8 cellular contexts compared by ENCODE assay signal in genomic region chrX:71514367-71515038, GRCh38. TPM values are rescaled to one million over a fixed set of nuclear protein-coding genes. Genes with fewer than 3 reads are reported as not detected.
DNase-seq lines count a peak whose midpoint lies in the region; ATAC-seq lines count a peak whose summit lies in the region.

No MANE protein-coding gene starts in this region.

- H3K4me1 Mint-ChIP-seq in activated CD4-positive, alpha-beta T cell treated with anti-CD3 and anti-CD28 coated beads for 36 hours = peaks cover 17% of the 10 kb centered on the region

- POLR2A ChIA-PET in activated CD4-positive, alpha-beta T cell treated with anti-CD3 and anti-CD28 coated beads for 36 hours (lab: Charles Lee) = interaction anchor here (1.1 kb wide), 1 partner anchor 18 kb away, joined by 3 read pairs; no protein-coding TSS in a partner anchor

- H3K36me3 Mint-ChIP-seq in activated CD4-positive, alpha-beta T cell treated with anti-CD3 and anti-CD28 coated beads for 36 hours (ENCODE audit: low read depth) = no peaks in the 10 kb centered on the region

- H3K27ac Mint-ChIP-seq in activated CD4-positive, alpha-beta T cell treated with anti-CD3 and anti-CD28 coated beads for 36 hours = peak overlapping the region; percentile 37

- DNase-seq in activated CD4-positive, alpha-beta T cell treated with anti-CD3 and anti-CD28 coated beads for 36 hours = peak; percentile 42
- DNase-seq in activated CD4-positive, alpha-beta T cell treated with anti-CD3 and anti-CD28 coated beads for 1 hour = no peak
- DNase-seq in T-helper 9 cell (peak; percentile 7), sciatic nerve (ENCODE audit: low spot score) (no peak), NCI-H446 (lab: John Stamatoyannopoulos, UW) (no peak), DMS79 treated with DMSO at 0.1 percent for 48 hours (lab: John Stamatoyannopoulos, UW) (no peak)

- no peaks in the 10 kb centered on the region for H3K9me3 Mint-ChIP-seq in activated CD4-positive, alpha-beta T cell treated with anti-CD3 and anti-CD28 coated beads for 36 hours (ENCODE audit: low read depth)

- CTCF ChIA-PET in activated CD4-positive, alpha-beta T cell treated with anti-CD3 and anti-CD28 coated beads for 36 hours (lab: Charles Lee) = interaction anchor here (0.6 to 0.9 kb wide), 2 partner anchors 14 to 135 kb away, joined by 3 to 4 read pairs; no protein-coding TSS in a partner anchor

- no peak overlapping the region for H3K4me3 Mint-ChIP-seq in activated CD4-positive, alpha-beta T cell treated with anti-CD3 and anti-CD28 coated beads for 36 hours

- intact Hi-C loops in activated CD4-positive, alpha-beta T cell treated with anti-CD3 and anti-CD28 coated beads for 36 hours (cut with DNase I, micrococcal nuclease) = no loop called here
- intact Hi-C loops in sciatic nerve (cut with DNase I) = no loop called here

- no peaks in the 10 kb centered on the region for H3K27me3 Mint-ChIP-seq in activated CD4-positive, alpha-beta T cell treated with anti-CD3 and anti-CD28 coated beads for 36 hours

- ATAC-seq in activated CD4-positive, alpha-beta T cell treated with anti-CD3 and anti-CD28 coated beads for 36 hours = peak; percentile 98
- peak; percentile 85 for ATAC-seq in HG02870 (IDR thresholded peaks at IDR 0.05; ENCODE audit: unreplicated experiment)
- ATAC-seq in sciatic nerve = peak; percentile 50
- ATAC-seq in GM21447 (IDR thresholded peaks at IDR 0.05; ENCODE audit: unreplicated experiment) = no peak

RNA-seq across cellular contexts. Expression of gene OGT, which starts 18.4 kb away (rescaled TPM):
- total RNA-seq in activated CD4-positive, alpha-beta T cell treated with anti-CD3 and anti-CD28 coated beads for 36 hours = 100 to 1,000 TPM; 331 to 339 TPM
- total RNA-seq in sciatic nerve = 218 TPM

Comparison
In these comparisons a context has a peak if more than half of its experiments do, and no peak if none do; other contexts are left out.
1. DNase-seq: peak in activated CD4-positive, alpha-beta T cell treated with anti-CD3 and anti-CD28 coated beads for 36 hours (single experiment) and T-helper 9 cell (single experiment); none in activated CD4-positive, alpha-beta T cell treated with anti-CD3 and anti-CD28 coated beads for 1 hour (single experiment), sciatic nerve (single experiment), NCI-H446 (0 of 2) and DMS79 treated with DMSO at 0.1 percent for 48 hours (single experiment).